Comparison of ENCODE assay signal across 9 cellular contexts in genomic region chr14:81303258-81303935, GRCh38.
DNase-seq lines count a peak whose midpoint lies in the region; ATAC-seq and TF ChIP-seq lines count a peak whose summit lies in the region.
"Had no signal": no experiment of that assay in that cellular context is flagged by ENCODE, and none has a peak within 500 bp of the region (broad histone marks: within the 10 kb centered on the region; RNA-seq: fewer than 3 reads in every experiment).

No MANE protein-coding gene starts in this region.

- H4K8ac ChIP-seq in trophoblast cell (ENCODE audit: low read depth, low read length), result no peak overlapping the region

- ATAC-seq in HG03045 (IDR thresholded peaks at IDR 0.05; ENCODE audit: unreplicated experiment), result peak; percentile 95

- no peak for TF ChIP-seq CTCF in adrenal gland (IDR thresholded peaks at IDR 0.05)

- H3K27me3 ChIP-seq in adrenal gland, result no peaks in the 10 kb centered on the region
- H3K27me3 ChIP-seq in trophoblast cell (ENCODE audit: insufficient read depth, low read length), result no peaks in the 10 kb centered on the region

- intact Hi-C loops in adrenal gland (cut with DNase I), result no loop called here

- 68 to 78% (median 69%) methylated on average over 5 of the region's 5 CpGs for WGBS in adrenal gland, 4 donors
- WGBS in trophoblast cell (ENCODE audit: extremely low coverage, insufficient coverage, insufficient read length), result no CpG with 5 or more reads among the region's 5 CpGs

- H3K4me1 ChIP-seq in adrenal gland (replicated peaks in 1 of 2), result no peaks in the 10 kb centered on the region
- H3K4me1 ChIP-seq in trophoblast cell (ENCODE audit: control insufficient read depth in 1 of 2, insufficient read depth in 2 of 2, low read length in 2 of 2), result peaks cover 4 to 9% of the 10 kb centered on the region in 2 experiments

- H3K4me3 ChIP-seq in adrenal gland (no peak overlapping the region), trophoblast cell (ENCODE audit: low read depth, low read length) (no peak overlapping the region)

- H3K79me1 ChIP-seq in trophoblast cell (ENCODE audit: low read length), result no peaks in the 10 kb centered on the region

- H4K91ac ChIP-seq in trophoblast cell (ENCODE audit: low read depth, low read length), result no peak overlapping the region

- H3K4me2 ChIP-seq in trophoblast cell (ENCODE audit: low read length), result no peak overlapping the region

- H3K18ac ChIP-seq in trophoblast cell (ENCODE audit: low read length), result no peak overlapping the region

- peak; percentile 25 for DNase-seq in activated naive CD4-positive, alpha-beta T cell treated with Interleukin-2 at 50 U/mL for 16 hours
- DNase-seq in activated naive CD4-positive, alpha-beta T cell (lab: John Stamatoyannopoulos, UW), result no peak
- peak; percentile 79 for DNase-seq in NCI-H510A treated with DMSO at 0.1 percent for 48 hours (lab: John Stamatoyannopoulos, UW)
- DNase-seq in adrenal gland, result peak in 5 of 7 donors; percentile 12 to 63 (median 22)
- DNase-seq in trophoblast cell, result peak; percentile 93
- no peak for DNase-seq in cerebellar nuclear complex (lab: John Stamatoyannopoulos, UW)
- DNase-seq in HCEC 1CT, result no peak

- no peak overlapping the region for H4K12ac ChIP-seq in trophoblast cell (ENCODE audit: low read depth, low read length)

- H2BK120ac ChIP-seq in trophoblast cell (ENCODE audit: insufficient read depth, low read length, poor library complexity), result no peak overlapping the region

- H3K36me3 ChIP-seq in adrenal gland (replicated peaks in 1 of 2), result no peaks in the 10 kb centered on the region
- no peaks in the 10 kb centered on the region for H3K36me3 ChIP-seq in trophoblast cell (ENCODE audit: control insufficient read depth in 1 of 2, insufficient read depth in 2 of 2, low read length in 2 of 2)

- no peak overlapping the region for H3K4ac ChIP-seq in trophoblast cell (ENCODE audit: low read depth, low read length)

- no peak overlapping the region for H3K27ac ChIP-seq in adrenal gland
- H3K27ac ChIP-seq in trophoblast cell (ENCODE audit: low read depth, low read length), result no peak overlapping the region
- H3K27ac ChIP-seq: C4-2B had no signal

- H2BK5ac ChIP-seq in trophoblast cell (ENCODE audit: low read depth, low read length, poor library complexity), result no peak overlapping the region

- H2AFZ ChIP-seq in trophoblast cell (ENCODE audit: insufficient read depth, low read length, poor library complexity), result no peak overlapping the region

- H3K9me3 ChIP-seq in adrenal gland (replicated peaks in 1 of 3), result no peaks in the 10 kb centered on the region
- no peaks in the 10 kb centered on the region for H3K9me3 ChIP-seq in trophoblast cell (ENCODE audit: insufficient read depth, low read depth, low read length)

- no peak for TF ChIP-seq POLR2A in adrenal gland (IDR thresholded peaks at IDR 0.05)

- H2BK12ac ChIP-seq in trophoblast cell (ENCODE audit: low read length), result no peak overlapping the region

- no peak overlapping the region for H3K14ac ChIP-seq in trophoblast cell (ENCODE audit: low read length)

- H3K79me2 ChIP-seq in trophoblast cell (ENCODE audit: control insufficient read depth, insufficient read depth, low read length, poor library complexity), result no peaks in the 10 kb centered on the region

- no peak overlapping the region for H2AK5ac ChIP-seq in trophoblast cell (ENCODE audit: low read length)

- no peak overlapping the region for H3K23ac ChIP-seq in trophoblast cell (ENCODE audit: low read length)

- H3K9ac ChIP-seq in trophoblast cell (ENCODE audit: low read length), result no peak overlapping the region

Comparison
In these comparisons a context has a peak if more than half of its experiments do, and no peak if none do; other contexts are left out.
1. DNase-seq: peak in activated naive CD4-positive, alpha-beta T cell treated with Interleukin-2 at 50 U/mL for 16 hours (single experiment), NCI-H510A treated with DMSO at 0.1 percent for 48 hours (single experiment), adrenal gland (5 of 7) and trophoblast cell (2 of 2); none in activated naive CD4-positive, alpha-beta T cell (0 of 4), cerebellar nuclear complex (0 of 2) and HCEC 1CT (single experiment).